9 cellular contexts compared by ENCODE assay signal in genomic region chr11:31236052-31236652, GRCh38.
DNase-seq lines count a peak whose midpoint lies in the region; ATAC-seq, FAIRE-seq and TF ChIP-seq lines count a peak whose summit lies in the region.
"Had no signal": no experiment of that assay in that cellular context is flagged by ENCODE, and none has a peak within 500 bp of the region (broad histone marks: within the 10 kb centered on the region; RNA-seq: fewer than 3 reads in every experiment).

No MANE protein-coding gene starts in this region.

- no peak overlapping the region for H3K27ac ChIP-seq in ACC112 (ENCODE audit: low read depth, low read length)
- H3K27ac ChIP-seq in GM23248, result no peak overlapping the region
- H3K27ac ChIP-seq in H1 (ENCODE audit: low read depth, low read length), result no peak overlapping the region

- H3K56ac ChIP-seq in H1 (replicated peaks; ENCODE audit: insufficient read length, low read depth, low read length), result no peak overlapping the region

- CTCF ChIA-PET in H1 (lab: Charles Lee; ENCODE audit: partially characterized antibody), result interaction anchor here (0.7 to 4.1 kb wide), 6 partner anchors 24 to 940 kb away, joined by 4 to 35 read pairs (median 5); no protein-coding TSS in a partner anchor

- H3K79me1 ChIP-seq in H1 (ENCODE audit: low read depth, low read length), result no peaks in the 10 kb centered on the region

- no peak overlapping the region for H3K23ac ChIP-seq in H1 (ENCODE audit: insufficient read length)

- H3K14ac ChIP-seq in H1 (ENCODE audit: insufficient read length), result no peak overlapping the region

- H4K20me1 ChIP-seq in GM23248 (ENCODE audit: insufficient read depth), result no peaks in the 10 kb centered on the region
- no peaks in the 10 kb centered on the region for H4K20me1 ChIP-seq in H1 (replicated peaks in 1 of 2; ENCODE audit: control insufficient read depth in 1 of 2, insufficient read depth in 2 of 2, low read length in 2 of 2)

- H3K27me3 ChIP-seq in ACC112 (ENCODE audit: insufficient read depth, low read length), result no peaks in the 10 kb centered on the region
- no peaks in the 10 kb centered on the region for H3K27me3 ChIP-seq in GM23248 (replicated peaks; ENCODE audit: insufficient read depth)
- H3K27me3 ChIP-seq in H1 (replicated peaks in 1 of 4; ENCODE audit: control insufficient read depth in 3 of 4, extremely low read depth in 1 of 4, insufficient read depth in 3 of 4, low read length in 3 of 4), result no peaks in the 10 kb centered on the region

- H3K4me1 ChIP-seq in ACC112 (ENCODE audit: control insufficient read depth, insufficient read depth, low read length, unreplicated experiment), result peaks cover 10% of the 10 kb centered on the region
- no peaks in the 10 kb centered on the region for H3K4me1 ChIP-seq in GM23248 (ENCODE audit: insufficient read depth)
- H3K4me1 ChIP-seq in H1 (replicated peaks in 1 of 4; ENCODE audit: control insufficient read depth in 3 of 4, insufficient read depth in 4 of 4, low read length in 3 of 4), result peaks cover 0 to 7% (median 2%) of the 10 kb centered on the region in 4 experiments; a peak in 2 of 7 replicates

- H3F3A ChIP-seq in GM23248 (ENCODE audit: insufficient read depth), result no peaks in the 10 kb centered on the region

- DNase-seq in GM23248, result peak; percentile 39
- peak; percentile 83 for DNase-seq in NCI-H69 (lab: John Stamatoyannopoulos, UW)
- no peak for DNase-seq in H1 (ENCODE audit: low read depth in 1 of 2, low spot score in 2 of 2)
- DNase-seq in amygdala (lab: John Stamatoyannopoulos, UW), result no peak
- DNase-seq in activated gamma-delta T cell (lab: John Stamatoyannopoulos, UW), result no peak
- DNase-seq in dedifferentiated amniotic fluid mesenchymal stem cell (ENCODE audit: extremely low spot score), result no peak
- DNase-seq: naive B cell had no signal

- TF ChIP-seq RAD21 in H1 (IDR thresholded peaks at IDR 0.05 in 1 of 2, conservative IDR thresholded peaks at IDR 0.05 in 1 of 2; ENCODE audit: low read depth in 2 of 2, low read length in 2 of 2), result peak; percentile 44 to 50

- H4K91ac ChIP-seq in H1 (replicated peaks; ENCODE audit: insufficient read length, low read length), result no peak overlapping the region

- no peak overlapping the region for H3K18ac ChIP-seq in H1 (ENCODE audit: extremely low read depth, low read length)

- no peak for ATAC-seq in GM18519 (IDR thresholded peaks at IDR 0.05; ENCODE audit: low FRiP score, unreplicated experiment)

- H2BK5ac ChIP-seq in H1 (ENCODE audit: low read depth, low read length), result no peak overlapping the region

- 0% methylated on average over 1 of the region's 1 CpG for WGBS in GM23248 (ENCODE audit: low coverage in 1 of 2, low lambda C conversion rate in 2 of 2, missing lambda C conversion rate in 2 of 2), 2 experiments
- WGBS in H1 (ENCODE audit: extremely low coverage in 1 of 2, insufficient coverage in 1 of 2, insufficient read length in 1 of 2, insufficient replicate concordance in 2 of 2, low coverage in 1 of 2, low lambda C conversion rate in 2 of 2, missing lambda C conversion rate in 1 of 2), 2 experiments, result 76% methylated on average over 1 of the region's 1 CpG; no CpG with 5 or more reads in 1 of the 2 experiments

- no peak overlapping the region for H3K4me2 ChIP-seq in GM23248 (ENCODE audit: unreplicated experiment)
- H3K4me2 ChIP-seq in H1 (ENCODE audit: insufficient read depth in 1 of 2, low read depth in 2 of 2, low read length in 2 of 2), result no peak overlapping the region

- no peak for TF ChIP-seq EP300 in H1 (IDR thresholded peaks at IDR 0.05; ENCODE audit: borderline replicate concordance in 1 of 2, low read depth in 2 of 2, low read length in 2 of 2)

- peak overlapping the region; percentile 44 for H2AFZ ChIP-seq in ACC112 (ENCODE audit: low read length, unreplicated experiment)
- H2AFZ ChIP-seq in GM23248, result 0 out of 2 replicates have a peak overlapping the region, but pooled peaks have one; percentile 22
- H2AFZ ChIP-seq in H1 (ENCODE audit: low read length), result no peak overlapping the region

- H2BK15ac ChIP-seq in H1 (ENCODE audit: low read length), result no peak overlapping the region; the same call in 1 of the 2 replicates

- H3K79me2 ChIP-seq in ACC112 (ENCODE audit: control insufficient read depth, insufficient read depth, low read length, unreplicated experiment) (no peaks in the 10 kb centered on the region), GM23248 (ENCODE audit: insufficient read depth) (no peaks in the 10 kb centered on the region), H1 (ENCODE audit: control insufficient read depth in 1 of 2, insufficient read depth in 2 of 2, low read length in 2 of 2) (no peaks in the 10 kb centered on the region)

- no peak overlapping the region for H4K5ac ChIP-seq in H1 (ENCODE audit: insufficient read length, low read depth, low read length)

- H3K9me3 ChIP-seq in GM23248 (ENCODE audit: low read depth), result no peaks in the 10 kb centered on the region
- H3K9me3 ChIP-seq in H1 (ENCODE audit: insufficient read depth in 2 of 2, low read depth in 1 of 2, low read length in 1 of 2), result no peaks in the 10 kb centered on the region

- H3K23me2 ChIP-seq in H1 (ENCODE audit: low read depth, low read length), result no peaks in the 10 kb centered on the region

- H2BK12ac ChIP-seq in H1 (ENCODE audit: low read depth, low read length), result no peak overlapping the region

- no peak overlapping the region for H2AK5ac ChIP-seq in H1 (ENCODE audit: low read depth, low read length)

- TF ChIP-seq CTCF in H1 (IDR thresholded peaks at IDR 0.05; ENCODE audit: control extremely low read depth in 1 of 3, insufficient read depth in 1 of 3, low read depth in 1 of 3, low read length in 3 of 3), result no peak

- H3K36me3 ChIP-seq in ACC112 (ENCODE audit: insufficient read depth, low read length), result no peaks in the 10 kb centered on the region
- no peaks in the 10 kb centered on the region for H3K36me3 ChIP-seq in GM23248 (ENCODE audit: low read depth)
- H3K36me3 ChIP-seq in H1 (ENCODE audit: control insufficient read depth in 2 of 4, insufficient read depth in 4 of 4, low read length in 3 of 4), result no peaks in the 10 kb centered on the region

- no peak overlapping the region for H3K4me3 ChIP-seq in ACC112 (ENCODE audit: low read depth, low read length)
- H3K4me3 ChIP-seq in GM23248, result no peak overlapping the region
- H3K4me3 ChIP-seq in H1 (ENCODE audit: extremely low read depth in 1 of 4, insufficient read depth in 2 of 4, low read depth in 3 of 4, low read length in 4 of 4), result no peak overlapping the region

- no peak overlapping the region for H3K4ac ChIP-seq in H1 (replicated peaks; ENCODE audit: insufficient read length, low read depth, low read length)

- peak; percentile 19 for FAIRE-seq in H1 (lab: Jason Lieb, UNC)

- H2BK20ac ChIP-seq in H1 (ENCODE audit: low read length), result no peak overlapping the region

- no peak overlapping the region for H2BK120ac ChIP-seq in H1 (replicated peaks; ENCODE audit: low read depth, low read length)

- H3K9ac ChIP-seq in GM23248 (no peak overlapping the region), H1 (replicated peaks in 1 of 4; ENCODE audit: extremely low read depth in 1 of 4, low read depth in 3 of 4, low read length in 3 of 4) (peak overlapping the region in 1 of 4 experiments; percentile 34; a peak in 1 of 7 replicates)

- no peaks in the 10 kb centered on the region for H3K9me2 ChIP-seq in GM23248 (ENCODE audit: insufficient read depth)

- H4K8ac ChIP-seq in H1 (ENCODE audit: extremely low read depth, insufficient read depth, low read length), result no peak overlapping the region

- POLR2A ChIA-PET in H1 (lab: Charles Lee; ENCODE audit: partially characterized antibody), result no interaction called here

- no peak for TF ChIP-seq POLR2A in H1 (IDR thresholded peaks at IDR 0.05; ENCODE audit: control extremely low read depth in 1 of 2, low read depth in 2 of 2, low read length in 2 of 2)

- in situ Hi-C loops in GM23248 (cut with MboI), result loop anchor here (25.0 kb wide), 1 partner anchor 951 kb away; no protein-coding TSS in a partner anchor

TF ChIP-seq in H1, 55 proteins besides CTCF, POLR2A, EP300 and RAD21 (continues in another document):
- TF ChIP-seq BACH1 (IDR thresholded peaks at IDR 0.05; ENCODE audit: low read length) (no peak), JUN (IDR thresholded peaks at IDR 0.05; ENCODE audit: low read depth, low read length) (no peak), TCF12 (IDR thresholded peaks at IDR 0.05; ENCODE audit: low read depth, low read length) (no peak), CBX8 (IDR thresholded peaks at IDR 0.05; ENCODE audit: borderline replicate concordance, low read depth, low read length) (no peak), YY1 (IDR thresholded peaks at IDR 0.05; ENCODE audit: low read depth, low read length) (no peak), BRCA1 (IDR thresholded peaks at IDR 0.05; ENCODE audit: low read depth, low read length) (no peak), CHD2 (IDR thresholded peaks at IDR 0.05; ENCODE audit: low read length) (no peak), CREB1 (IDR thresholded peaks at IDR 0.05) (no peak)

Comparison
In these comparisons a context has a peak if more than half of its experiments do, and no peak if none do; other contexts are left out.
1. DNase-seq: peak in GM23248 (single experiment) and NCI-H69 (single experiment); none in H1 (0 of 2), amygdala (0 of 56), activated gamma-delta T cell (single experiment) and dedifferentiated amniotic fluid mesenchymal stem cell (single experiment).